ENCODE assay signal across 14 cellular contexts in genomic region chr4:148359769-148360168, GRCh38.
"Had no signal": no experiment of that assay in that cellular context is flagged by ENCODE, and none has a peak within 500 bp of the region (broad histone marks: within the 10 kb centered on the region; RNA-seq: fewer than 3 reads in every experiment).

No MANE protein-coding gene starts in this region.

- H3K4me3 ChIP-seq: esophagus squamous epithelium, left lung, stomach had no signal

- H3K4me1 ChIP-seq: esophagus squamous epithelium, left lung had no signal

- H3K27me3 ChIP-seq: esophagus squamous epithelium, left lung, stomach had no signal

- H3K9me3 ChIP-seq: esophagus squamous epithelium, left lung, SK-N-SH, stomach had no signal

- H3K4me3 Mint-ChIP-seq: activated B cell treated with CpG ODN at 0.5 μM for 24 hours; activated T-helper 1 cell treated with anti-CD3 and anti-CD28 coated beads, Interleukin-12 subunit alpha, Interleukin-12 subunit beta, Interleukin-2, Interleukin-4 antibody, amounts not matched to agents 30 ng/mL and 10 ng/mL and 1 ng/mL, durations not matched to agents 14 hours and 24 hours and 36 hours; type B pancreatic cell had no signal

- ATAC-seq: left lung had no signal

- H3K27ac ChIP-seq: esophagus squamous epithelium, left lung, stomach had no signal

- DNase-seq: activated B cell treated with CpG ODN at 0.5 μM for 24 hours; activated CD4-positive, alpha-beta T cell treated with anti-CD3 and anti-CD28 coated beads for 48 hours; activated CD8-positive, alpha-beta memory T cell treated with anti-CD3 and anti-CD28 coated beads, Interleukin-2, amount 50 U/mL, for 4 hours; effector CD8-positive, alpha-beta T cell; esophagus squamous epithelium; left lung; mammary epithelial cell; SK-N-SH; stimulated activated CD4-positive, alpha-beta T cell treated with anti-CD3 and anti-CD28 coated beads, Interleukin-12 subunit alpha, Interleukin-12 subunit beta, amount 100 ng/mL, for 4 hours; stimulated activated CD4-positive, alpha-beta T cell treated with anti-CD3 and anti-CD28 coated beads, Interleukin-1b, Interleukin-23, amount 100 ng/mL, for 48 hours; stimulated activated CD8-positive, alpha-beta memory T cell treated with anti-CD3 and anti-CD28 coated beads, Interleukin-4, amount 100 ng/mL, for 48 hours; stomach had no signal

- H3K36me3 Mint-ChIP-seq: type B pancreatic cell had no signal

- H3K4me2 ChIP-seq: SK-N-SH had no signal

- H3K9ac ChIP-seq: SK-N-SH had no signal

- H3K27me3 Mint-ChIP-seq: activated B cell treated with CpG ODN at 0.5 μM for 24 hours, type B pancreatic cell had no signal

- H3K27ac Mint-ChIP-seq: activated B cell treated with CpG ODN at 0.5 μM for 24 hours; activated T-helper 1 cell treated with anti-CD3 and anti-CD28 coated beads, Interleukin-12 subunit alpha, Interleukin-12 subunit beta, Interleukin-2, Interleukin-4 antibody, amounts not matched to agents 30 ng/mL and 10 ng/mL and 1 ng/mL, durations not matched to agents 14 hours and 24 hours and 36 hours; type B pancreatic cell had no signal

- H3K9me3 Mint-ChIP-seq: activated B cell treated with CpG ODN at 0.5 μM for 24 hours; activated T-helper 1 cell treated with anti-CD3 and anti-CD28 coated beads, Interleukin-12 subunit alpha, Interleukin-12 subunit beta, Interleukin-2, Interleukin-4 antibody, amounts not matched to agents 30 ng/mL and 10 ng/mL and 1 ng/mL, durations not matched to agents 14 hours and 24 hours and 36 hours; type B pancreatic cell had no signal

- H3K36me3 ChIP-seq: esophagus squamous epithelium, left lung, stomach had no signal
